In genomic region chr19:49637865-49638350, GRCh38 we compare ENCODE assay signal across 7 cellular contexts. TPM values are rescaled to one million over a fixed set of nuclear protein-coding genes. Genes with fewer than 3 reads are reported as not detected.
DNase-seq lines count a peak whose midpoint lies in the region; ATAC-seq, FAIRE-seq and TF ChIP-seq lines count a peak whose summit lies in the region.

No MANE protein-coding gene starts in this region.

- H3K9ac ChIP-seq in endothelial cell of umbilical vein (replicated peaks; ENCODE audit: extremely low read depth, insufficient read depth, low read length): peak overlapping the region; percentile 28

- POLR2A ChIA-PET in endothelial cell of umbilical vein (lab: Charles Lee): interaction anchor here (0.5 to 1.0 kb wide), 3 partner anchors 39 to 110 kb away, joined by 3 read pairs; partner anchors contain the start of gene RCN3

- peaks cover 12% of the 10 kb centered on the region for H3K36me3 ChIP-seq in RWPE2 (ENCODE audit: low read depth)
- peaks cover 0 to 2% of the 10 kb centered on the region in 2 experiments for H3K36me3 ChIP-seq in endothelial cell of umbilical vein (ENCODE audit: control insufficient read depth in 2 of 2, extremely low read depth in 1 of 2, insufficient read depth in 2 of 2, low read length in 2 of 2)
- peaks cover 5% of the 10 kb centered on the region for H3K36me3 ChIP-seq in mucosa of descending colon (ENCODE audit: low read depth)

- H3K27ac ChIP-seq in RWPE2 (ENCODE audit: poor library complexity, severe bottlenecking) (peak overlapping the region; percentile 99), endothelial cell of umbilical vein (ENCODE audit: insufficient read depth, low read depth, low read length) (no peak overlapping the region)

- no peak overlapping the region for H2AFZ ChIP-seq in endothelial cell of umbilical vein (ENCODE audit: low read depth, low read length)

- FAIRE-seq in endothelial cell of umbilical vein (lab: Jason Lieb, UNC): peak; percentile 94

- DNase-seq in GOT3 (lab: John Stamatoyannopoulos, UW) (peak; percentile 42), RWPE2 (ENCODE audit: low spot score) (peak; percentile 86), endothelial cell of umbilical vein (ENCODE audit: low read depth, low spot score) (peak; percentile 67), mucosa of descending colon (peak; percentile 88 to 93 (median 93)), NCI-H524 (lab: John Stamatoyannopoulos, UW) (no peak)
- DNase-seq in stimulated activated CD4-positive, alpha-beta T cell treated with anti-CD3 and anti-CD28 coated beads, Interleukin-12 subunit alpha, Interleukin-12 subunit beta, amount 100 ng/mL, for 4 hours: no peak
- no peak for DNase-seq in central memory CD4-positive, alpha-beta T cell

- dilution Hi-C loops in endothelial cell of umbilical vein (cut with MboI; ENCODE audit: extremely low pct_ligation_motif_present, low sequenced_read_pairs): no loop called here

- no TSS peak for BruUV-seq in endothelial cell of umbilical vein (replicated peaks; lab: Mats Ljungman, UMichigan)

- TF ChIP-seq POLR2A in endothelial cell of umbilical vein (IDR thresholded peaks at IDR 0.05; ENCODE audit: low read depth, low read length): no peak

- H4K20me1 ChIP-seq in endothelial cell of umbilical vein (replicated peaks; ENCODE audit: control insufficient read depth, extremely low read depth, insufficient read depth, low read length): no peaks in the 10 kb centered on the region

- no peaks in the 10 kb centered on the region for H3K9me1 ChIP-seq in endothelial cell of umbilical vein (replicated peaks; ENCODE audit: control insufficient read depth, extremely low read depth, insufficient read depth, low read length)

- no peaks in the 10 kb centered on the region for H3K9me3 ChIP-seq in RWPE2 (ENCODE audit: severe bottlenecking)
- no peaks in the 10 kb centered on the region for H3K9me3 ChIP-seq in endothelial cell of umbilical vein (replicated peaks; ENCODE audit: control insufficient read depth, insufficient read depth, low read length)
- no peaks in the 10 kb centered on the region for H3K9me3 ChIP-seq in mucosa of descending colon

- H3K4me1 ChIP-seq in RWPE2 (ENCODE audit: insufficient read depth, poor library complexity, severe bottlenecking) (no peaks in the 10 kb centered on the region), endothelial cell of umbilical vein (ENCODE audit: control insufficient read depth, extremely low read depth, insufficient read depth, low read length) (peaks cover 22% of the 10 kb centered on the region), mucosa of descending colon (ENCODE audit: low read depth) (peaks cover 25% of the 10 kb centered on the region)

- H3K4me2 ChIP-seq in endothelial cell of umbilical vein (ENCODE audit: insufficient read depth, low read length): peak overlapping the region; percentile 60

- ATAC-seq in RWPE2 (ENCODE audit: low read depth) (peak; percentile 29), mucosa of descending colon (peak; percentile 45)

- CTCF ChIA-PET in endothelial cell of umbilical vein (lab: Charles Lee): interaction anchor here (0.6 kb wide), 1 partner anchor 61 kb away, joined by 4 read pairs; no protein-coding TSS in a partner anchor

- no peaks in the 10 kb centered on the region for H3K27me3 ChIP-seq in RWPE2 (ENCODE audit: insufficient read depth, poor library complexity, severe bottlenecking)
- H3K27me3 ChIP-seq in endothelial cell of umbilical vein (ENCODE audit: control insufficient read depth in 2 of 2, insufficient read depth in 2 of 2, low read length in 2 of 2): no peaks in the 10 kb centered on the region

- peak overlapping the region; percentile 23 for H3K4me3 ChIP-seq in RWPE2 (ENCODE audit: severe bottlenecking)
- peak overlapping the region; percentile 20 to 83 (median 50) for H3K4me3 ChIP-seq in endothelial cell of umbilical vein (replicated peaks in 1 of 3; ENCODE audit: insufficient read depth in 1 of 3, low read depth in 1 of 3, low read length in 3 of 3)
- no peak overlapping the region for H3K4me3 ChIP-seq in mucosa of descending colon

- intact Hi-C loops in endothelial cell of umbilical vein (cut with micrococcal nuclease): no loop called here
- intact Hi-C loops in mucosa of descending colon (cut with DNase I, micrococcal nuclease): no loop called here

- peaks cover 22% of the 10 kb centered on the region for H3K79me2 ChIP-seq in endothelial cell of umbilical vein (ENCODE audit: control insufficient read depth, insufficient read depth, low read length)

- TF ChIP-seq CTCF in RWPE2 (IDR thresholded peaks at IDR 0.05; ENCODE audit: poor library complexity, severe bottlenecking) (no peak), endothelial cell of umbilical vein (IDR thresholded peaks at IDR 0.05; ENCODE audit: extremely low read depth in 1 of 2, insufficient read depth in 1 of 2, low read depth in 1 of 2, low read length in 2 of 2) (no peak), mucosa of descending colon (IDR thresholded peaks at IDR 0.05) (no peak)

TF ChIP-seq in endothelial cell of umbilical vein, 7 proteins besides CTCF, POLR2A, EP300 and RAD21:
- no peak for TF ChIP-seq FOS (IDR thresholded peaks at IDR 0.05; ENCODE audit: borderline replicate concordance, insufficient read depth, low read length)
- TF ChIP-seq MAX (IDR thresholded peaks at IDR 0.05; ENCODE audit: insufficient read depth, insufficient read length): no peak
- no peak for TF ChIP-seq MYC (IDR thresholded peaks at IDR 0.05; ENCODE audit: low read depth, low read length)
- no peak for TF ChIP-seq JUN (IDR thresholded peaks at IDR 0.05; ENCODE audit: borderline replicate concordance, insufficient read depth, insufficient read length, low read depth)
- no peak for TF ChIP-seq POLR2AphosphoS5 (IDR thresholded peaks at IDR 0.05; ENCODE audit: insufficient read depth, low read depth, low read length)

RNA-seq across cellular contexts. Expression of gene RRAS, which starts 2.0 kb away (rescaled TPM):
- total RNA-seq in endothelial cell of umbilical vein (84.8 and 89.5 TPM in 2 replicates), mucosa of descending colon (10 to 100 TPM; 43.9 to 89.8 (median 48.6) TPM)
- 250 and 329 TPM in 2 replicates for polyA plus RNA-seq in endothelial cell of umbilical vein
- 162 and 238 TPM in 2 replicates for polyA plus RNA-seq in endothelial cell of umbilical vein (2011; cell fraction: cytosol; rRNA removed)
- 70.1 and 80.1 TPM in 2 replicates for polyA plus RNA-seq in endothelial cell of umbilical vein (2011; cell fraction: nucleus; rRNA removed)
- 143 and 267 TPM in 2 replicates for polyA plus RNA-seq in endothelial cell of umbilical vein (2012)
- polyA minus RNA-seq in endothelial cell of umbilical vein: 54.5 and 71.8 TPM in 2 replicates
- polyA minus RNA-seq in endothelial cell of umbilical vein (2011; cell fraction: cytosol; rRNA and poly(A)+ RNA removed): 10.2 TPM
- 15.3 and 17.2 TPM in 2 replicates for polyA minus RNA-seq in endothelial cell of umbilical vein (2011; cell fraction: nucleus; rRNA and poly(A)+ RNA removed)

RNA-seq across cellular contexts. Expression of gene SCAF1, which starts 4.1 kb away (rescaled TPM):
- total RNA-seq in endothelial cell of umbilical vein (75.8 and 83.8 TPM in 2 replicates), mucosa of descending colon (10 to 100 TPM; 55.5 to 75.0 (median 56.1) TPM)
- polyA plus RNA-seq in endothelial cell of umbilical vein: 9.6 and 13.3 TPM in 2 replicates
- 8.2 and 15.8 TPM in 2 replicates for polyA plus RNA-seq in endothelial cell of umbilical vein (2011; cell fraction: cytosol; rRNA removed)
- 19.6 and 21.6 TPM in 2 replicates for polyA plus RNA-seq in endothelial cell of umbilical vein (2011; cell fraction: nucleus; rRNA removed)
- 47.6 and 56.8 TPM in 2 replicates for polyA plus RNA-seq in endothelial cell of umbilical vein (2012)
- polyA minus RNA-seq in endothelial cell of umbilical vein: 4.8 and 5.2 TPM in 2 replicates
- polyA minus RNA-seq in endothelial cell of umbilical vein (2011; cell fraction: cytosol; rRNA and poly(A)+ RNA removed): 11.4 TPM
- polyA minus RNA-seq in endothelial cell of umbilical vein (2011; cell fraction: nucleus; rRNA and poly(A)+ RNA removed): 4.6 and 8.6 TPM in 2 replicates

RNA-seq across cellular contexts. Expression of gene IRF3, which starts 27.7 kb away (rescaled TPM):
- total RNA-seq in endothelial cell of umbilical vein: 73.5 and 79.1 TPM in 2 replicates
- 64.8 and 92.1 TPM in 2 replicates for polyA plus RNA-seq in endothelial cell of umbilical vein
- polyA plus RNA-seq in endothelial cell of umbilical vein (2011; cell fraction: cytosol; rRNA removed): 52.6 and 62.7 TPM in 2 replicates
- 119 and 141 TPM in 2 replicates for polyA plus RNA-seq in endothelial cell of umbilical vein (2011; cell fraction: nucleus; rRNA removed)
- polyA plus RNA-seq in endothelial cell of umbilical vein (2012): 78.7 and 85.0 TPM in 2 replicates
- 27.8 and 36.0 TPM in 2 replicates for polyA minus RNA-seq in endothelial cell of umbilical vein
- 46.0 TPM for polyA minus RNA-seq in endothelial cell of umbilical vein (2011; cell fraction: cytosol; rRNA and poly(A)+ RNA removed)
- 14.4 and 22.8 TPM in 2 replicates for polyA minus RNA-seq in endothelial cell of umbilical vein (2011; cell fraction: nucleus; rRNA and poly(A)+ RNA removed)
- total RNA-seq in mucosa of descending colon: 100 to 1,000 TPM in 1 of 3 donors, 10 to 100 TPM in 2; 76.1 to 119 (median 90.1) TPM

RNA-seq across cellular contexts. Expression of gene BCL2L12, which starts 27.8 kb away (rescaled TPM):
- total RNA-seq in endothelial cell of umbilical vein: 52.4 and 58.5 TPM in 2 replicates
- polyA plus RNA-seq in endothelial cell of umbilical vein: 49.8 and 62.2 TPM in 2 replicates
- 41.3 and 48.3 TPM in 2 replicates for polyA plus RNA-seq in endothelial cell of umbilical vein (2011; cell fraction: cytosol; rRNA removed)
- polyA plus RNA-seq in endothelial cell of umbilical vein (2011; cell fraction: nucleus; rRNA removed): 21.9 and 25.4 TPM in 2 replicates
- 39.3 and 46.4 TPM in 2 replicates for polyA plus RNA-seq in endothelial cell of umbilical vein (2012)
- 9.3 and 16.3 TPM in 2 replicates for polyA minus RNA-seq in endothelial cell of umbilical vein
- polyA minus RNA-seq in endothelial cell of umbilical vein (2011; cell fraction: cytosol; rRNA and poly(A)+ RNA removed): 19.5 TPM
- polyA minus RNA-seq in endothelial cell of umbilical vein (2011; cell fraction: nucleus; rRNA and poly(A)+ RNA removed): 5.0 and 5.1 TPM in 2 replicates
- total RNA-seq in mucosa of descending colon: 10 to 100 TPM in 2 of 3 donors, 1 to 10 TPM in 1; 9.6 to 20.8 (median 16.3) TPM

RNA-seq across cellular contexts. Expression of gene PRMT1, which starts 39.2 kb away (rescaled TPM):
- total RNA-seq in endothelial cell of umbilical vein: 234 and 242 TPM in 2 replicates
- 542 and 599 TPM in 2 replicates for polyA plus RNA-seq in endothelial cell of umbilical vein
- 446 and 459 TPM in 2 replicates for polyA plus RNA-seq in endothelial cell of umbilical vein (2011; cell fraction: cytosol; rRNA removed)
- polyA plus RNA-seq in endothelial cell of umbilical vein (2011; cell fraction: nucleus; rRNA removed): 318 and 339 TPM in 2 replicates
- 240 and 285 TPM in 2 replicates for polyA plus RNA-seq in endothelial cell of umbilical vein (2012)
- 384 and 465 TPM in 2 replicates for polyA minus RNA-seq in endothelial cell of umbilical vein
- polyA minus RNA-seq in endothelial cell of umbilical vein (2011; cell fraction: cytosol; rRNA and poly(A)+ RNA removed): 163 TPM
- 97.3 and 127 TPM in 2 replicates for polyA minus RNA-seq in endothelial cell of umbilical vein (2011; cell fraction: nucleus; rRNA and poly(A)+ RNA removed)
- 100 to 1,000 TPM in 1 of 3 donors, 10 to 100 TPM in 2; 68.1 to 101 (median 94.8) TPM for total RNA-seq in mucosa of descending colon

Comparison
In these comparisons a context has a peak if more than half of its experiments do, and no peak if none do; other contexts are left out.
1. DNase-seq: peak in GOT3 (single experiment), RWPE2 (single experiment), endothelial cell of umbilical vein (single experiment) and mucosa of descending colon (3 of 3); none in NCI-H524 (0 of 2), stimulated activated CD4-positive, alpha-beta T cell treated with anti-CD3 and anti-CD28 coated beads, Interleukin-12 subunit alpha, Interleukin-12 subunit beta, amount 100 ng/mL, for 4 hours (single experiment) and central memory CD4-positive, alpha-beta T cell (single experiment).